In the genomic region with DNA sequence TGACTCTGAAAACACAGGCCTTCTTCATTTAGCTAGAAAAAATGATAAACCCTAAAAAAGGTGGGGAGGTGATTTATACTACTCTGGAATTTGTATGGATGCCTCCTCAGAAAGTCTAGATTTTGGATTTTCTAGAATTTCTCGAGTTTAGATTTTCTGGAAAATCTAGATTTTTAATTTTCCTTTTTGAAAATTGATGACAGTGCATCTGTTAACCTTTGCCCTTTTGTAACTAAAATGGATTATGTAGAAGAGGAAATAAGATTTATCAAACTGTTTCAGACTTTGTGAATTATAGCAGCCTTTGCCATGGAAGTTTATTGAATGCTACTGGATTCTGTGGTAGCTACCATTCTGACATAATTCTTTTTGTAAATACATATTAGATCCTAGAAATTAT, we compare ENCODE assay signal across 24 cellular contexts.
A peak's percentile ranks its signal among the peaks of the same experiment; 100 is the strongest.
DNase-seq lines count a peak whose midpoint lies in the region; ATAC-seq and TF ChIP-seq lines count a peak whose summit lies in the region.
"Had no signal": no experiment of that assay in that cellular context is flagged by ENCODE, and none has a peak within 500 bp of the region (broad histone marks: within the 10 kb centered on the region; RNA-seq: fewer than 3 reads in every experiment).

No MANE protein-coding gene starts in this region.

- H3K4me1 Mint-ChIP-seq in osteocyte (ENCODE audit: unreplicated experiment), result peaks cover 62% of the 10 kb centered on the region

- no peak overlapping the region for H3K4me3 Mint-ChIP-seq in osteocyte (ENCODE audit: unreplicated experiment)
- H3K4me3 Mint-ChIP-seq: activated CD4-positive, alpha-beta memory T cell treated with anti-CD3 and anti-CD28 coated beads for 36 hours; activated naive CD4-positive, alpha-beta T cell treated with anti-CD3 and anti-CD28 coated beads, Interleukin-2, amount 10 ng/mL, durations not matched to agents 7 days and 5 days; activated T-helper 1 cell treated with anti-CD3 and anti-CD28 coated beads, Interleukin-12 subunit alpha, Interleukin-12 subunit beta, Interleukin-2, Interleukin-4 antibody, amounts not matched to agents 30 ng/mL and 10 ng/mL and 1 ng/mL, durations not matched to agents 14 hours and 24 hours and 36 hours; brain; neural crest cell; stimulated activated naive CD8-positive, alpha-beta T cell treated with anti-CD3 and anti-CD28 coated beads, Interleukin-15, Interleukin-2, amounts not matched to agents 100 ng/mL and 50 ng/mL, for 24 hours had no signal

- H3K4me3 ChIP-seq in BLaER1, result no peak overlapping the region
- H3K4me3 ChIP-seq in IMR-90 (ENCODE audit: insufficient read depth, low read depth, low read length), result no peak overlapping the region
- no peak overlapping the region for H3K4me3 ChIP-seq in colonic mucosa
- H3K4me3 ChIP-seq in SK-N-SH (ENCODE audit: low read depth in 2 of 2, low read length in 1 of 2), result no peak overlapping the region
- H3K4me3 ChIP-seq: gastroesophageal sphincter, pancreas, thoracic aorta, uterus had no signal

- no peaks in the 10 kb centered on the region for H3K27me3 Mint-ChIP-seq in osteocyte (ENCODE audit: unreplicated experiment)
- H3K27me3 Mint-ChIP-seq: activated CD4-positive, alpha-beta memory T cell treated with anti-CD3 and anti-CD28 coated beads for 36 hours; activated naive CD4-positive, alpha-beta T cell treated with anti-CD3 and anti-CD28 coated beads, Interleukin-2, amount 10 ng/mL, durations not matched to agents 7 days and 5 days; stimulated activated naive CD8-positive, alpha-beta T cell treated with anti-CD3 and anti-CD28 coated beads, Interleukin-15, Interleukin-2, amounts not matched to agents 100 ng/mL and 50 ng/mL, for 24 hours had no signal

- peaks cover 30% of the 10 kb centered on the region for H3K9me1 ChIP-seq in IMR-90 (ENCODE audit: insufficient read depth, low read length)

- no peak overlapping the region for H2AK5ac ChIP-seq in IMR-90 (ENCODE audit: low read depth, low read length)

- ATAC-seq in IMR-90 (ENCODE audit: low read depth), result no peak
- ATAC-seq in GM21390 (IDR thresholded peaks at IDR 0.05; ENCODE audit: unreplicated experiment), result no peak
- ATAC-seq: gastroesophageal sphincter had no signal

- peaks cover 100% of the 10 kb centered on the region for H3K79me2 ChIP-seq in SK-N-SH (ENCODE audit: insufficient read depth)

- H3K36me3 Mint-ChIP-seq in osteocyte (ENCODE audit: unreplicated experiment), result peaks cover 13% of the 10 kb centered on the region

- H3K27ac Mint-ChIP-seq in osteocyte (ENCODE audit: unreplicated experiment), result peak overlapping the region; percentile 59
- H3K27ac Mint-ChIP-seq: activated naive CD4-positive, alpha-beta T cell treated with anti-CD3 and anti-CD28 coated beads, Interleukin-2, amount 10 ng/mL, durations not matched to agents 7 days and 5 days had no signal

- no peak overlapping the region for H4K91ac ChIP-seq in IMR-90 (ENCODE audit: insufficient read depth, low read depth, low read length)

- TF ChIP-seq CTCF in IMR-90 (conservative IDR thresholded peaks at IDR 0.05; ENCODE audit: low read depth, low read length), result no peak
- no peak for TF ChIP-seq CTCF in colonic mucosa (IDR thresholded peaks at IDR 0.05)
- TF ChIP-seq CTCF in osteocyte (IDR thresholded peaks at IDR 0.05), result no peak
- no peak for TF ChIP-seq CTCF in SK-N-SH (IDR thresholded peaks at IDR 0.05)

- H3K4me2 ChIP-seq in BLaER1 (peak overlapping the region; percentile 57; the same call in 1 of the 2 replicates), IMR-90 (ENCODE audit: low read depth, low read length) (no peak overlapping the region), SK-N-SH (no peak overlapping the region)
- H3K4me2 ChIP-seq: KMS-11 had no signal

- H3K9me3 Mint-ChIP-seq in osteocyte (ENCODE audit: unreplicated experiment), result no peaks in the 10 kb centered on the region
- H3K9me3 Mint-ChIP-seq: activated CD4-positive, alpha-beta memory T cell treated with anti-CD3 and anti-CD28 coated beads for 36 hours; activated naive CD4-positive, alpha-beta T cell treated with anti-CD3 and anti-CD28 coated beads, Interleukin-2, amount 10 ng/mL, durations not matched to agents 7 days and 5 days; activated T-helper 1 cell treated with anti-CD3 and anti-CD28 coated beads, Interleukin-12 subunit alpha, Interleukin-12 subunit beta, Interleukin-2, Interleukin-4 antibody, amounts not matched to agents 30 ng/mL and 10 ng/mL and 1 ng/mL, durations not matched to agents 14 hours and 24 hours and 36 hours; brain; neural crest cell; stimulated activated naive CD8-positive, alpha-beta T cell treated with anti-CD3 and anti-CD28 coated beads, Interleukin-15, Interleukin-2, amounts not matched to agents 100 ng/mL and 50 ng/mL, for 24 hours had no signal

- H2BK20ac ChIP-seq in IMR-90 (ENCODE audit: low read depth, low read length), result no peak overlapping the region

- dilution Hi-C loops in IMR-90 (cut with HindIII; ENCODE audit: low sequenced_read_pairs, unreplicated experiment), result no loop called here

- no peak overlapping the region for H4K5ac ChIP-seq in IMR-90 (ENCODE audit: low read depth, low read length)

- H3K56ac ChIP-seq in IMR-90 (ENCODE audit: extremely low read depth, insufficient read depth, low read length), result no peak overlapping the region

- peaks cover 68% of the 10 kb centered on the region for H3K36me3 ChIP-seq in BLaER1
- peaks cover 8% of the 10 kb centered on the region for H3K36me3 ChIP-seq in IMR-90 (ENCODE audit: control insufficient read depth, insufficient read depth, low read length)
- no peaks in the 10 kb centered on the region for H3K36me3 ChIP-seq in colonic mucosa
- peaks cover 15 to 25% of the 10 kb centered on the region in 2 experiments for H3K36me3 ChIP-seq in SK-N-SH (replicated peaks in 1 of 2; ENCODE audit: control insufficient read depth in 1 of 2, insufficient read depth in 2 of 2, low read length in 1 of 2)
- H3K36me3 ChIP-seq: pancreas, uterus had no signal

- no peak for TF ChIP-seq EP300 in SK-N-SH (IDR thresholded peaks at IDR 0.05; ENCODE audit: borderline replicate concordance in 1 of 2, low read depth in 1 of 2, low read length in 1 of 2)

- DNase-seq in IMR-90 (no peak), colonic mucosa (no peak), osteocyte (ENCODE audit: extremely low spot score, unreplicated experiment) (no peak), SK-N-SH (no peak), NCI-H345 treated with DMSO at 0.1 percent for 48 hours (lab: John Stamatoyannopoulos, UW; ENCODE audit: unreplicated experiment) (no peak), globus pallidus (ENCODE audit: low spot score) (no peak)
- DNase-seq: activated CD4-positive, alpha-beta memory T cell treated with anti-CD3 and anti-CD28 coated beads for 36 hours; activated CD4-positive, alpha-beta T cell treated with anti-CD3 and anti-CD28 coated beads for 1 hour; NCI-H1105 treated with DMSO at 0.1 percent for 48 hours; NCI-H526 treated with DMSO at 0.1 percent for 48 hours; retina; stimulated activated CD4-positive, alpha-beta T cell treated with anti-CD3 and anti-CD28 coated beads, Interleukin-1b, Interleukin-23, amount 100 ng/mL, for 48 hours; uterus had no signal

- H3K9me2 ChIP-seq in SK-N-SH, result no peaks in the 10 kb centered on the region

- POLR2A ChIA-PET in IMR-90 (lab: Charles Lee; ENCODE audit: unreplicated experiment), result no interaction called here
- POLR2A ChIA-PET in SK-N-SH (lab: Yijun Ruan, JAX), result no interaction called here

- peaks cover 29% of the 10 kb centered on the region for H3F3A ChIP-seq in SK-N-SH (replicated peaks; ENCODE audit: insufficient read depth)

- H3K9me3 ChIP-seq in BLaER1 (no peaks in the 10 kb centered on the region), IMR-90 (ENCODE audit: control insufficient read depth, insufficient read depth, low read length) (no peaks in the 10 kb centered on the region), colonic mucosa (no peaks in the 10 kb centered on the region), SK-N-SH (no peaks in the 10 kb centered on the region)
- H3K9me3 ChIP-seq: gastroesophageal sphincter, pancreas, thoracic aorta, uterus had no signal

- TF ChIP-seq POLR2A in IMR-90 (IDR thresholded peaks at IDR 0.05; ENCODE audit: low read depth, low read length), result no peak

- CTCF ChIA-PET in IMR-90 (lab: Yijun Ruan, JAX) (interaction anchor here (0.5 to 0.7 kb wide), 4 partner anchors 17 to 211 kb away, joined by 3 to 6 read pairs (median 3); no protein-coding TSS in a partner anchor), SK-N-SH (lab: Yijun Ruan, JAX) (interaction anchor here (0.5 to 3.1 kb wide), 6 partner anchors 11 to 394 kb away, joined by 3 to 9 read pairs (median 4); no protein-coding TSS in a partner anchor)

- TF ChIP-seq RAD21 in IMR-90 (IDR thresholded peaks at IDR 0.05; ENCODE audit: low read length) (no peak), SK-N-SH (IDR thresholded peaks at IDR 0.05; ENCODE audit: low read length) (no peak)

- H4K20me1 ChIP-seq in BLaER1 (peaks cover 100% of the 10 kb centered on the region), IMR-90 (ENCODE audit: insufficient read depth, low read length) (peaks cover 48% of the 10 kb centered on the region), SK-N-SH (ENCODE audit: insufficient read depth) (peaks cover 58% of the 10 kb centered on the region)

- no peaks in the 10 kb centered on the region for H3K27me3 ChIP-seq in BLaER1
- no peaks in the 10 kb centered on the region for H3K27me3 ChIP-seq in IMR-90 (ENCODE audit: control insufficient read depth, insufficient read depth, low read length)
- no peaks in the 10 kb centered on the region for H3K27me3 ChIP-seq in colonic mucosa
- H3K27me3 ChIP-seq in SK-N-SH (ENCODE audit: insufficient read depth), result no peaks in the 10 kb centered on the region
- H3K27me3 ChIP-seq: gastroesophageal sphincter, pancreas, uterus had no signal

- no TSS peak for BruUV-seq in IMR-90 (replicated peaks; lab: Mats Ljungman, UMichigan)

- H3K27ac ChIP-seq in BLaER1 (no peak overlapping the region), IMR-90 (ENCODE audit: insufficient read depth, low read length) (no peak overlapping the region), colonic mucosa (peak overlapping the region; percentile 39), SK-N-SH (ENCODE audit: low read depth in 2 of 2, low read length in 1 of 2) (peak overlapping the region in 1 of 2 experiments; percentile 34; a peak in 1 of 4 replicates)
- H3K27ac ChIP-seq: KMS-11, pancreas, thoracic aorta had no signal

- H2AFZ ChIP-seq in IMR-90 (replicated peaks; ENCODE audit: low read length, poor library complexity) (no peak overlapping the region), SK-N-SH (ENCODE audit: low read depth) (no peak overlapping the region)

- H2BK15ac ChIP-seq in IMR-90 (ENCODE audit: low read depth, low read length), result no peak overlapping the region

- H3K9ac ChIP-seq in BLaER1 (no peak overlapping the region), IMR-90 (ENCODE audit: low read depth, low read length) (no peak overlapping the region), colonic mucosa (ENCODE audit: low read depth in 2 of 2, low read length in 2 of 2) (no peak overlapping the region), SK-N-SH (no peak overlapping the region)
- H3K9ac ChIP-seq: KMS-11 had no signal

- no peak overlapping the region for H4K8ac ChIP-seq in IMR-90 (ENCODE audit: low read depth in 2 of 2, low read length in 2 of 2)

- no peak overlapping the region for H3K23ac ChIP-seq in IMR-90 (ENCODE audit: low read depth, low read length)

- no peak overlapping the region for H2BK120ac ChIP-seq in IMR-90 (ENCODE audit: low read depth, low read length)

- intact Hi-C loops in IMR-90 (cut with micrococcal nuclease), result no loop called here
- intact Hi-C loops in colonic mucosa (cut with DNase I), result no loop called here

- H2BK5ac ChIP-seq in IMR-90 (ENCODE audit: low read depth, low read length, poor library complexity, severe bottlenecking), result no peak overlapping the region

- H2AK9ac ChIP-seq in IMR-90 (replicated peaks; ENCODE audit: low read depth, low read length, poor library complexity), result no peak overlapping the region

- no CpG with 5 or more reads among the region's 1 CpG for WGBS in IMR-90 (ENCODE audit: extremely low coverage in 2 of 2, insufficient read length in 1 of 2), 2 experiments
- WGBS in SK-N-SH (ENCODE audit: low lambda C conversion rate), result 84% methylated on average over 1 of the region's 1 CpG

- in situ Hi-C loops in IMR-90 (cut with MboI; ENCODE audit: low sequenced_read_pairs), result no loop called here

- H3K4ac ChIP-seq in IMR-90 (ENCODE audit: low read depth, low read length), result no peak overlapping the region

- no peak overlapping the region for H3K18ac ChIP-seq in IMR-90 (ENCODE audit: low read depth, low read length)

- H3K79me1 ChIP-seq in IMR-90 (ENCODE audit: low read depth in 1 of 2, low read length in 2 of 2), result peaks cover 25 to 81% of the 10 kb centered on the region in 2 experiments

- no peak overlapping the region for H3K14ac ChIP-seq in IMR-90 (replicated peaks; ENCODE audit: low read depth, low read length)

- peaks cover 76% of the 10 kb centered on the region for H3K4me1 ChIP-seq in BLaER1
- H3K4me1 ChIP-seq in IMR-90 (ENCODE audit: control insufficient read depth, insufficient read depth, low read length), result peaks cover 19% of the 10 kb centered on the region
- peaks cover 36% of the 10 kb centered on the region for H3K4me1 ChIP-seq in colonic mucosa
- H3K4me1 ChIP-seq in SK-N-SH (ENCODE audit: control insufficient read depth in 1 of 2, insufficient read depth in 2 of 2, low read depth in 1 of 2, low read length in 1 of 2), result peaks cover 42 to 55% of the 10 kb centered on the region in 2 experiments
